1 cellular context compared by ENCODE assay signal in the genomic region with DNA sequence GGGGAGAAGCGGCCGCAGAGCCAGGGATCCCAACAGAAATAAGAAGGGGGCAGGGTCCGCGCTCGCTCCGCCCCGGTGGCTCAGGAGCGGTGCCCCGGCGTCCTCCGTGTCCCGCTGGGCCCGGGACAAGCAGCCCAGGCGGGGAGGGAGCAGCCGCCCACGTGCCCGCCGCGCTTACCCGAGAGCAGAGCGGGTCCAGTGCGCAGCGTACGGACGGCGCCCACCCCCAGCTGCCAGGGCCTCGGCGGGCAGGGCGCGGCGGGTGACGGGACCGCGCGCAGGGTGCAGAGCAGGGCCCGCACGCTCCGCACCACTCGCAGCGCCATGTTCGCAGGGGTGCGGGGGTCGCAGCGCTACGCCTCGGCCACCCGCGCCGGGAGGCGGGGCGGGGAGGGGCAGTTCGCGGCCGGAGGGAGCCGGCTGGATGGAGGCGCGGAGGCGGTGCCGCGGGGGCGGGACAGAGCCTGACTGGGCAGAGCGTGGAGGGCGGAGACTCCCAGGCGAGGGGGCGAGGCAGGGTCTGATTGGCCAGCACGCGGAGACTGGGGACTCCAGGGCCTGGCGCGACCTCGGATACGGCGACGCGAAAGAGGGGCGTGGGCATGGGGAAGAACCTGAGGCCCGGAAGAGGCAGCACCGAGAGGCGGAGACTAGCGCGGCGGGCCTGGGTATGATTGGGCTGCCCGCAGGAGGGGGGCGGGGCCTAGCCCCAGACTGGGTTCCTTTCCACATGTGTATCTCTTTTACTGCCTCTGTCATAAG.
TF ChIP-seq lines count a peak whose summit lies in the region.

A gene (minus strand): TSS at position 443 of the 762 bp plus-strand sequence. CDS start 117 bp downstream, at position 326.

TF ChIP-seq in HepG2, 621 proteins besides CTCF, POLR2A, EP300 and RAD21 (continued from another document and continues in another):
- TF ChIP-seq, protein P1, sequence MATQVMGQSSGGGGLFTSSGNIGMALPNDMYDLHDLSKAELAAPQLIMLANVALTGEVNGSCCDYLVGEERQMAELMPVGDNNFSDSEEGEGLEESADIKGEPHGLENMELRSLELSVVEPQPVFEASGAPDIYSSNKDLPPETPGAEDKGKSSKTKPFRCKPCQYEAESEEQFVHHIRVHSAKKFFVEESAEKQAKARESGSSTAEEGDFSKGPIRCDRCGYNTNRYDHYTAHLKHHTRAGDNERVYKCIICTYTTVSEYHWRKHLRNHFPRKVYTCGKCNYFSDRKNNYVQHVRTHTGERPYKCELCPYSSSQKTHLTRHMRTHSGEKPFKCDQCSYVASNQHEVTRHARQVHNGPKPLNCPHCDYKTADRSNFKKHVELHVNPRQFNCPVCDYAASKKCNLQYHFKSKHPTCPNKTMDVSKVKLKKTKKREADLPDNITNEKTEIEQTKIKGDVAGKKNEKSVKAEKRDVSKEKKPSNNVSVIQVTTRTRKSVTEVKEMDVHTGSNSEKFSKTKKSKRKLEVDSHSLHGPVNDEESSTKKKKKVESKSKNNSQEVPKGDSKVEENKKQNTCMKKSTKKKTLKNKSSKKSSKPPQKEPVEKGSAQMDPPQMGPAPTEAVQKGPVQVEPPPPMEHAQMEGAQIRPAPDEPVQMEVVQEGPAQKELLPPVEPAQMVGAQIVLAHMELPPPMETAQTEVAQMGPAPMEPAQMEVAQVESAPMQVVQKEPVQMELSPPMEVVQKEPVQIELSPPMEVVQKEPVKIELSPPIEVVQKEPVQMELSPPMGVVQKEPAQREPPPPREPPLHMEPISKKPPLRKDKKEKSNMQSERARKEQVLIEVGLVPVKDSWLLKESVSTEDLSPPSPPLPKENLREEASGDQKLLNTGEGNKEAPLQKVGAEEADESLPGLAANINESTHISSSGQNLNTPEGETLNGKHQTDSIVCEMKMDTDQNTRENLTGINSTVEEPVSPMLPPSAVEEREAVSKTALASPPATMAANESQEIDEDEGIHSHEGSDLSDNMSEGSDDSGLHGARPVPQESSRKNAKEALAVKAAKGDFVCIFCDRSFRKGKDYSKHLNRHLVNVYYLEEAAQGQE (IDR thresholded peaks at IDR 0.05; ENCODE audit: borderline replicate concordance in 1 of 2, low read depth in 1 of 2, low read length in 2 of 2) = no peak
- TF ChIP-seq, protein P2, sequence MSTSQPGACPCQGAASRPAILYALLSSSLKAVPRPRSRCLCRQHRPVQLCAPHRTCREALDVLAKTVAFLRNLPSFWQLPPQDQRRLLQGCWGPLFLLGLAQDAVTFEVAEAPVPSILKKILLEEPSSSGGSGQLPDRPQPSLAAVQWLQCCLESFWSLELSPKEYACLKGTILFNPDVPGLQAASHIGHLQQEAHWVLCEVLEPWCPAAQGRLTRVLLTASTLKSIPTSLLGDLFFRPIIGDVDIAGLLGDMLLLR (CRISPR knock-in tag; IDR thresholded peaks at IDR 0.05) = peak; percentile 93; the same call in 1 of the 2 replicates
- TF ChIP-seq ZNF775 (CRISPR knock-in tag; IDR thresholded peaks at IDR 0.05; ENCODE audit: borderline replicate concordance) (no peak), CEBPB (IDR thresholded peaks at IDR 0.05; ENCODE audit: borderline replicate concordance, low read depth, low read length) (no peak), ZNF484 (CRISPR knock-in tag; IDR thresholded peaks at IDR 0.05; ENCODE audit: borderline replicate concordance, low read depth) (0 out of 2 replicates have a peak, but pooled peaks have one; percentile 31), KLF16 (CRISPR knock-in tag; IDR thresholded peaks at IDR 0.05) (peak in 1 of 2 experiments; percentile 64; a peak in 2 of 4 replicates), TBL1XR1 (IDR thresholded peaks at IDR 0.05; ENCODE audit: borderline replicate concordance, low read length, partially characterized antibody) (no peak), ZBTB1 (CRISPR knock-in tag; IDR thresholded peaks at IDR 0.05; ENCODE audit: borderline replicate concordance) (no peak; the same call in 1 of the 2 replicates), TSC22D2 (CRISPR knock-in tag; IDR thresholded peaks at IDR 0.05; ENCODE audit: borderline replicate concordance) (no peak; the same call in 1 of the 2 replicates), HOXD1 (CRISPR knock-in tag; IDR thresholded peaks at IDR 0.05) (no peak), ZNF709 (CRISPR knock-in tag; IDR thresholded peaks at IDR 0.05) (peak; percentile 86; the same call in 1 of the 2 replicates), SRSF4 (IDR thresholded peaks at IDR 0.05; ENCODE audit: low read depth, low read length, poor library complexity, severe bottlenecking) (no peak), DNMT3B (CRISPR knock-in tag; conservative IDR thresholded peaks at IDR 0.05) (no peak), NFATC3 (CRISPR knock-in tag; IDR thresholded peaks at IDR 0.05) (no peak), JUN (CRISPR knock-in tag; IDR thresholded peaks at IDR 0.05) (peak; percentile 31; the same call in 1 of the 2 replicates), ZKSCAN1 (IDR thresholded peaks at IDR 0.05; ENCODE audit: low read length) (no peak), SP5 (CRISPR knock-in tag; IDR thresholded peaks at IDR 0.05; ENCODE audit: borderline replicate concordance, low read depth) (peak; percentile 89), ZFAT (CRISPR knock-in tag; conservative IDR thresholded peaks at IDR 0.05) (no peak), HNRNPLL (IDR thresholded peaks at IDR 0.05; ENCODE audit: low read depth, low read length, poor library complexity, severe bottlenecking) (peak; percentile 97), NCOA5 (CRISPR knock-in tag; IDR thresholded peaks at IDR 0.05) (no peak), ZNF772 (CRISPR knock-in tag; IDR thresholded peaks at IDR 0.05) (peak; percentile 66; the same call in 1 of the 2 replicates), ZNF850 (CRISPR knock-in tag; conservative IDR thresholded peaks at IDR 0.05) (no peak), ZNF766 (CRISPR knock-in tag; IDR thresholded peaks at IDR 0.05; ENCODE audit: borderline replicate concordance) (peak; percentile 55; the same call in 1 of the 2 replicates), NCOA2 (CRISPR knock-in tag; IDR thresholded peaks at IDR 0.05) (peak; percentile 15; the same call in 1 of the 2 replicates), CREM (IDR thresholded peaks at IDR 0.05) (0 out of 2 replicates have a peak, but pooled peaks have one; percentile 40), CREM (CRISPR knock-in tag; IDR thresholded peaks at IDR 0.05) (no peak), ZMYM3 (CRISPR knock-in tag; IDR thresholded peaks at IDR 0.05) (no peak), LCORL (IDR thresholded peaks at IDR 0.05) (no peak), LCORL (CRISPR knock-in tag; IDR thresholded peaks at IDR 0.05) (no peak), YY1 (IDR thresholded peaks at IDR 0.05; ENCODE audit: insufficient read depth, insufficient replicate concordance, low read depth, low read length) (peak; percentile 85), SRY (CRISPR knock-in tag; IDR thresholded peaks at IDR 0.05) (peak; percentile 88; the same call in 1 of the 2 replicates), ZNF720 (CRISPR knock-in tag; IDR thresholded peaks at IDR 0.05) (no peak), ZNF333 (CRISPR knock-in tag; IDR thresholded peaks at IDR 0.05; ENCODE audit: borderline replicate concordance) (no peak; the same call in 1 of the 2 replicates), FOSL1 (CRISPR knock-in tag; IDR thresholded peaks at IDR 0.05; ENCODE audit: borderline replicate concordance) (no peak), ZNF777 (CRISPR knock-in tag; IDR thresholded peaks at IDR 0.05) (peak; percentile 62)
- TF ChIP-seq, protein P3, sequence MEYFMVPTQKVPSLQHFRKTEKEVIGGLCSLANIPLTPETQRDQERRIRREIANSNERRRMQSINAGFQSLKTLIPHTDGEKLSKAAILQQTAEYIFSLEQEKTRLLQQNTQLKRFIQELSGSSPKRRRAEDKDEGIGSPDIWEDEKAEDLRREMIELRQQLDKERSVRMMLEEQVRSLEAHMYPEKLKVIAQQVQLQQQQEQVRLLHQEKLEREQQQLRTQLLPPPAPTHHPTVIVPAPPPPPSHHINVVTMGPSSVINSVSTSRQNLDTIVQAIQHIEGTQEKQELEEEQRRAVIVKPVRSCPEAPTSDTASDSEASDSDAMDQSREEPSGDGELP (IDR thresholded peaks at IDR 0.05; ENCODE audit: borderline replicate concordance, low read depth) = no peak
- TF ChIP-seq, protein P4, sequence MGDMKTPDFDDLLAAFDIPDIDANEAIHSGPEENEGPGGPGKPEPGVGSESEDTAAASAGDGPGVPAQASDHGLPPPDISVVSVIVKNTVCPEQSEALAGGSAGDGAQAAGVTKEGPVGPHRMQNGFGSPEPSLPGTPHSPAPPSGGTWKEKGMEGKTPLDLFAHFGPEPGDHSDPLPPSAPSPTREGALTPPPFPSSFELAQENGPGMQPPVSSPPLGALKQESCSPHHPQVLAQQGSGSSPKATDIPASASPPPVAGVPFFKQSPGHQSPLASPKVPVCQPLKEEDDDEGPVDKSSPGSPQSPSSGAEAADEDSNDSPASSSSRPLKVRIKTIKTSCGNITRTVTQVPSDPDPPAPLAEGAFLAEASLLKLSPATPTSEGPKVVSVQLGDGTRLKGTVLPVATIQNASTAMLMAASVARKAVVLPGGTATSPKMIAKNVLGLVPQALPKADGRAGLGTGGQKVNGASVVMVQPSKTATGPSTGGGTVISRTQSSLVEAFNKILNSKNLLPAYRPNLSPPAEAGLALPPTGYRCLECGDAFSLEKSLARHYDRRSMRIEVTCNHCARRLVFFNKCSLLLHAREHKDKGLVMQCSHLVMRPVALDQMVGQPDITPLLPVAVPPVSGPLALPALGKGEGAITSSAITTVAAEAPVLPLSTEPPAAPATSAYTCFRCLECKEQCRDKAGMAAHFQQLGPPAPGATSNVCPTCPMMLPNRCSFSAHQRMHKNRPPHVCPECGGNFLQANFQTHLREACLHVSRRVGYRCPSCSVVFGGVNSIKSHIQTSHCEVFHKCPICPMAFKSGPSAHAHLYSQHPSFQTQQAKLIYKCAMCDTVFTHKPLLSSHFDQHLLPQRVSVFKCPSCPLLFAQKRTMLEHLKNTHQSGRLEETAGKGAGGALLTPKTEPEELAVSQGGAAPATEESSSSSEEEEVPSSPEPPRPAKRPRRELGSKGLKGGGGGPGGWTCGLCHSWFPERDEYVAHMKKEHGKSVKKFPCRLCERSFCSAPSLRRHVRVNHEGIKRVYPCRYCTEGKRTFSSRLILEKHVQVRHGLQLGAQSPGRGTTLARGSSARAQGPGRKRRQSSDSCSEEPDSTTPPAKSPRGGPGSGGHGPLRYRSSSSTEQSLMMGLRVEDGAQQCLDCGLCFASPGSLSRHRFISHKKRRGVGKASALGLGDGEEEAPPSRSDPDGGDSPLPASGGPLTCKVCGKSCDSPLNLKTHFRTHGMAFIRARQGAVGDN (CRISPR knock-in tag; IDR thresholded peaks at IDR 0.05) = peak; percentile 95
- TF ChIP-seq, protein P5, sequence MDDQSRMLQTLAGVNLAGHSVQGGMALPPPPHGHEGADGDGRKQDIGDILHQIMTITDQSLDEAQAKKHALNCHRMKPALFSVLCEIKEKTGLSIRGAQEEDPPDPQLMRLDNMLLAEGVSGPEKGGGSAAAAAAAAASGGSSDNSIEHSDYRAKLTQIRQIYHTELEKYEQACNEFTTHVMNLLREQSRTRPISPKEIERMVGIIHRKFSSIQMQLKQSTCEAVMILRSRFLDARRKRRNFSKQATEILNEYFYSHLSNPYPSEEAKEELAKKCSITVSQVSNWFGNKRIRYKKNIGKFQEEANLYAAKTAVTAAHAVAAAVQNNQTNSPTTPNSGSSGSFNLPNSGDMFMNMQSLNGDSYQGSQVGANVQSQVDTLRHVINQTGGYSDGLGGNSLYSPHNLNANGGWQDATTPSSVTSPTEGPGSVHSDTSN (CRISPR knock-in tag; IDR thresholded peaks at IDR 0.05; ENCODE audit: borderline replicate concordance) = no peak
- TF ChIP-seq, protein P6, sequence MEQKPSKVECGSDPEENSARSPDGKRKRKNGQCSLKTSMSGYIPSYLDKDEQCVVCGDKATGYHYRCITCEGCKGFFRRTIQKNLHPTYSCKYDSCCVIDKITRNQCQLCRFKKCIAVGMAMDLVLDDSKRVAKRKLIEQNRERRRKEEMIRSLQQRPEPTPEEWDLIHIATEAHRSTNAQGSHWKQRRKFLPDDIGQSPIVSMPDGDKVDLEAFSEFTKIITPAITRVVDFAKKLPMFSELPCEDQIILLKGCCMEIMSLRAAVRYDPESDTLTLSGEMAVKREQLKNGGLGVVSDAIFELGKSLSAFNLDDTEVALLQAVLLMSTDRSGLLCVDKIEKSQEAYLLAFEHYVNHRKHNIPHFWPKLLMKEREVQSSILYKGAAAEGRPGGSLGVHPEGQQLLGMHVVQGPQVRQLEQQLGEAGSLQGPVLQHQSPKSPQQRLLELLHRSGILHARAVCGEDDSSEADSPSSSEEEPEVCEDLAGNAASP (CRISPR knock-in tag; IDR thresholded peaks at IDR 0.05; ENCODE audit: borderline replicate concordance) = no peak
- TF ChIP-seq, protein P7, sequence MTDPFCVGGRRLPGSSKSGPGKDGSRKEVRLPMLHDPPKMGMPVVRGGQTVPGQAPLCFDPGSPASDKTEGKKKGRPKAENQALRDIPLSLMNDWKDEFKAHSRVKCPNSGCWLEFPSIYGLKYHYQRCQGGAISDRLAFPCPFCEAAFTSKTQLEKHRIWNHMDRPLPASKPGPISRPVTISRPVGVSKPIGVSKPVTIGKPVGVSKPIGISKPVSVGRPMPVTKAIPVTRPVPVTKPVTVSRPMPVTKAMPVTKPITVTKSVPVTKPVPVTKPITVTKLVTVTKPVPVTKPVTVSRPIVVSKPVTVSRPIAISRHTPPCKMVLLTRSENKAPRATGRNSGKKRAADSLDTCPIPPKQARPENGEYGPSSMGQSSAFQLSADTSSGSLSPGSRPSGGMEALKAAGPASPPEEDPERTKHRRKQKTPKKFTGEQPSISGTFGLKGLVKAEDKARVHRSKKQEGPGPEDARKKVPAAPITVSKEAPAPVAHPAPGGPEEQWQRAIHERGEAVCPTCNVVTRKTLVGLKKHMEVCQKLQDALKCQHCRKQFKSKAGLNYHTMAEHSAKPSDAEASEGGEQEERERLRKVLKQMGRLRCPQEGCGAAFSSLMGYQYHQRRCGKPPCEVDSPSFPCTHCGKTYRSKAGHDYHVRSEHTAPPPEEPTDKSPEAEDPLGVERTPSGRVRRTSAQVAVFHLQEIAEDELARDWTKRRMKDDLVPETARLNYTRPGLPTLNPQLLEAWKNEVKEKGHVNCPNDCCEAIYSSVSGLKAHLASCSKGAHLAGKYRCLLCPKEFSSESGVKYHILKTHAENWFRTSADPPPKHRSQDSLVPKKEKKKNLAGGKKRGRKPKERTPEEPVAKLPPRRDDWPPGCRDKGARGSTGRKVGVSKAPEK (CRISPR knock-in tag; IDR thresholded peaks at IDR 0.05; ENCODE audit: borderline replicate concordance) = no peak
- TF ChIP-seq, protein P8, sequence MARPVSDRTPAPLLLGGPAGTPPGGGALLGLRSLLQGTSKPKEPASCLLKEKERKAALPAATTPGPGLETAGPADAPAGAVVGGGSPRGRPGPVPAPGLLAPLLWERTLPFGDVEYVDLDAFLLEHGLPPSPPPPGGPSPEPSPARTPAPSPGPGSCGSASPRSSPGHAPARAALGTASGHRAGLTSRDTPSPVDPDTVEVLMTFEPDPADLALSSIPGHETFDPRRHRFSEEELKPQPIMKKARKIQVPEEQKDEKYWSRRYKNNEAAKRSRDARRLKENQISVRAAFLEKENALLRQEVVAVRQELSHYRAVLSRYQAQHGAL (CRISPR knock-in tag; IDR thresholded peaks at IDR 0.05; ENCODE audit: not compliant biosample characterization) = no peak
